ENCODE assay signal across 1 cellular context in genomic region chr5:127585661-127586060, GRCh38.
TF ChIP-seq lines count a peak whose summit lies in the region.

No MANE protein-coding gene starts in this region.

TF ChIP-seq in GM12878, 131 proteins besides CTCF, POLR2A, EP300 and RAD21 (continued from another document and continues in another):
- peak; percentile 58; the same call in 1 of the 2 replicates for TF ChIP-seq ZNF687 (IDR thresholded peaks at IDR 0.05)
- 0 out of 2 replicates have a peak, but pooled peaks have one; percentile 1 for TF ChIP-seq BMI1 (IDR thresholded peaks at IDR 0.05; ENCODE audit: borderline replicate concordance)
- no peak for TF ChIP-seq JUNB (IDR thresholded peaks at IDR 0.05)
- TF ChIP-seq ATF7 (IDR thresholded peaks at IDR 0.05; ENCODE audit: low read depth), result peak; percentile 40; the same call in 1 of the 2 replicates
- TF ChIP-seq SKIL (IDR thresholded peaks at IDR 0.05; ENCODE audit: low read depth, poor library complexity, severe bottlenecking), result peak; percentile 46
- TF ChIP-seq LARP7 (IDR thresholded peaks at IDR 0.05), result no peak
- TF ChIP-seq TCF7 (IDR thresholded peaks at IDR 0.05; ENCODE audit: borderline replicate concordance), result no peak
- TF ChIP-seq CBX3 (IDR thresholded peaks at IDR 0.05; ENCODE audit: borderline replicate concordance, low read depth), result no peak
- no peak for TF ChIP-seq RELA (IDR thresholded peaks at IDR 0.05; ENCODE audit: borderline replicate concordance, partially characterized antibody)
- TF ChIP-seq ZNF207 (IDR thresholded peaks at IDR 0.05; ENCODE audit: borderline replicate concordance), result 0 out of 2 replicates have a peak, but pooled peaks have one; percentile 36
- no peak for TF ChIP-seq YBX1 (IDR thresholded peaks at IDR 0.05)
- TF ChIP-seq CREB1 (IDR thresholded peaks at IDR 0.05; ENCODE audit: low read depth), result peak; percentile 64; the same call in 1 of the 2 replicates
- TF ChIP-seq TBL1XR1 (IDR thresholded peaks at IDR 0.05; ENCODE audit: low read depth, low read length), result 0 out of 2 replicates have a peak, but pooled peaks have one; percentile 6
- TF ChIP-seq RB1 (IDR thresholded peaks at IDR 0.05; ENCODE audit: borderline replicate concordance), result no peak
- TF ChIP-seq IKZF1 (conservative IDR thresholded peaks at IDR 0.05), result peak; percentile 23
- no peak for TF ChIP-seq WRNIP1 (IDR thresholded peaks at IDR 0.05; ENCODE audit: borderline replicate concordance, low read depth, low read length)
- no peak for TF ChIP-seq RCOR1 (conservative IDR thresholded peaks at IDR 0.05; ENCODE audit: low read depth, low read length)
- TF ChIP-seq DPF2 (IDR thresholded peaks at IDR 0.05), result no peak
- no peak for TF ChIP-seq REST (IDR thresholded peaks at IDR 0.05; ENCODE audit: low read depth, low read length)
- TF ChIP-seq KDM1A (IDR thresholded peaks at IDR 0.05; ENCODE audit: borderline replicate concordance), result no peak
- no peak for TF ChIP-seq NFYA (IDR thresholded peaks at IDR 0.05; ENCODE audit: borderline replicate concordance, low read depth, low read length)
- TF ChIP-seq CUX1 (IDR thresholded peaks at IDR 0.05; ENCODE audit: insufficient replicate concordance, low read depth, low read length), result no peak
- TF ChIP-seq ZNF217 (IDR thresholded peaks at IDR 0.05), result peak; percentile 38; the same call in 1 of the 2 replicates
- TF ChIP-seq CHD1 (IDR thresholded peaks at IDR 0.05; ENCODE audit: low read depth, low read length), result no peak
- TF ChIP-seq CHD4 (IDR thresholded peaks at IDR 0.05), result no peak
- no peak for TF ChIP-seq SMC3 (IDR thresholded peaks at IDR 0.05; ENCODE audit: borderline replicate concordance, low read length)
- peak; percentile 36; the same call in 1 of the 2 replicates for TF ChIP-seq ATF2 (IDR thresholded peaks at IDR 0.05; ENCODE audit: low read length)
- TF ChIP-seq RUNX3 (IDR thresholded peaks at IDR 0.05; ENCODE audit: low read length), result peak; percentile 68
- TF ChIP-seq NKRF (conservative IDR thresholded peaks at IDR 0.05), result no peak
- no peak for TF ChIP-seq ESRRA (IDR thresholded peaks at IDR 0.05; ENCODE audit: low read length)
- no peak for TF ChIP-seq ZNF592 (IDR thresholded peaks at IDR 0.05)
- peak; percentile 24; the same call in 1 of the 2 replicates for TF ChIP-seq CBFB (IDR thresholded peaks at IDR 0.05; ENCODE audit: low read depth)
- TF ChIP-seq SUZ12 (IDR thresholded peaks at IDR 0.05; ENCODE audit: unreplicated experiment), result no peak
- TF ChIP-seq POU2F2 (IDR thresholded peaks at IDR 0.05; ENCODE audit: borderline replicate concordance, low read depth, low read length), result peak; percentile 97
- TF ChIP-seq ATF3 (IDR thresholded peaks at IDR 0.05; ENCODE audit: borderline replicate concordance, extremely low read depth, low read depth, low read length), result no peak
